1 cellular context compared by ENCODE assay signal in genomic region chr6:166293731-166294584, GRCh38.
TF ChIP-seq lines count a peak whose summit lies in the region.

No MANE protein-coding gene starts in this region.

TF ChIP-seq in HepG2, 621 proteins besides CTCF, POLR2A, EP300 and RAD21:
- TF ChIP-seq ESRRA (CRISPR knock-in tag; IDR thresholded peaks at IDR 0.05; ENCODE audit: low read depth), result no peak
- TF ChIP-seq STAG1 (CRISPR knock-in tag; IDR thresholded peaks at IDR 0.05), result peak; percentile 9; the same call in 1 of the 2 replicates
